In genomic region chr10:121195524-121195910, GRCh38 we compare ENCODE assay signal across 1 cellular context.
TF ChIP-seq lines count a peak whose summit lies in the region.

No MANE protein-coding gene starts in this region.

TF ChIP-seq in GM23338, 12 proteins besides CTCF, POLR2A, EP300 and RAD21 (continued from another document):
- no peak for TF ChIP-seq REST (IDR thresholded peaks at IDR 0.05; ENCODE audit: unreplicated experiment)
